1 cellular context compared by ENCODE assay signal in the genomic region with DNA sequence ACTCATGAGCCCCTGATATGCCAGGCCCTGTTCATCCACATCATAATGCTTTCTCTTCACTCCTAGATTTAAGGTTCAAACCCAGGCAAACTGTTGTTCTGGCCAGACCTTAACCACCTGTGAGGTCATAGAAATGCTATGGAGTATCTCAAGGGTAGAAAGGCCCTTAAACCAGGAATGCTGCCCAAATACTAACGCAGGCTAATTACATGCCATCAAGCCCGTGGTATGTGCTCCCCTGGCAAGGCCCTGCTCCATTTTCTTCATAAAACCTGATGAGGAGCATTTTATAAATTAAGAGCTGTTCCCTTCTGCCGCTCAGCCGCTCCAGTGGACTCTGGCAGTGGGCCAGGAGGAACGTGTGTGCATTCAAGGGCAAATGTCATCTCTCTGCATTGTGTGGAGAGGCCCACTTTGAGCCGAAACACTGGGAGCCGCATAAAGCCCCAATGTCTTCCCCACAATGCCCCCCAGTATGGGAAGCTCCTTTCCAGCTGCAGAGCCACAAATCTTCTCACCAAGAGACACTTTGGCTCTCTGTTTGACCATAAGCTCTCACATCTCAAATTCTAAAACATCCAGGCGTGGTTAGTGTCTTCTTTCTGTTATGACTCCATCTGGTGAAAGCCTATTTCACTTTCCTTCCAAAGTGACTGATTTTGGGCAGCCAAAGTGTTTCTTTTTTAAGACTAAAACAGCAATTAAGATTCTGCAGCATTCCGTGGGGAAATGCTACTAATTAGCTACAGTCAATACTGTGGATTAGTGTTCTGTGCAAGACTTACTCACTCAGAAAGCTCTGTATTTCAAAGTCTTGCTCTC.
TF ChIP-seq lines count a peak whose summit lies in the region.

No MANE protein-coding gene starts in this region.

TF ChIP-seq in H1, 55 proteins besides CTCF, POLR2A, EP300 and RAD21 (continued from another document):
- TF ChIP-seq SUZ12 (IDR thresholded peaks at IDR 0.05; ENCODE audit: low read length) (no peak), CBX5 (IDR thresholded peaks at IDR 0.05; ENCODE audit: low read depth, low read length) (no peak), RNF2 (IDR thresholded peaks at IDR 0.05; ENCODE audit: borderline replicate concordance, low read depth, low read length, missing control alignments, poor library complexity, severe bottlenecking) (no peak), FOSL1 (IDR thresholded peaks at IDR 0.05; ENCODE audit: insufficient read depth, low read depth, low read length) (no peak), SIX5 (IDR thresholded peaks at IDR 0.05; ENCODE audit: low read depth, low read length) (no peak), CHD7 (IDR thresholded peaks at IDR 0.05; ENCODE audit: insufficient replicate concordance, low read length) (no peak), SIRT6 (IDR thresholded peaks at IDR 0.05; ENCODE audit: low read length) (no peak), CREB1 (IDR thresholded peaks at IDR 0.05) (no peak), HDAC2 (IDR thresholded peaks at IDR 0.05; ENCODE audit: borderline replicate concordance in 1 of 2, low read depth in 2 of 2, low read length in 2 of 2) (no peak)
